In the genomic region with DNA sequence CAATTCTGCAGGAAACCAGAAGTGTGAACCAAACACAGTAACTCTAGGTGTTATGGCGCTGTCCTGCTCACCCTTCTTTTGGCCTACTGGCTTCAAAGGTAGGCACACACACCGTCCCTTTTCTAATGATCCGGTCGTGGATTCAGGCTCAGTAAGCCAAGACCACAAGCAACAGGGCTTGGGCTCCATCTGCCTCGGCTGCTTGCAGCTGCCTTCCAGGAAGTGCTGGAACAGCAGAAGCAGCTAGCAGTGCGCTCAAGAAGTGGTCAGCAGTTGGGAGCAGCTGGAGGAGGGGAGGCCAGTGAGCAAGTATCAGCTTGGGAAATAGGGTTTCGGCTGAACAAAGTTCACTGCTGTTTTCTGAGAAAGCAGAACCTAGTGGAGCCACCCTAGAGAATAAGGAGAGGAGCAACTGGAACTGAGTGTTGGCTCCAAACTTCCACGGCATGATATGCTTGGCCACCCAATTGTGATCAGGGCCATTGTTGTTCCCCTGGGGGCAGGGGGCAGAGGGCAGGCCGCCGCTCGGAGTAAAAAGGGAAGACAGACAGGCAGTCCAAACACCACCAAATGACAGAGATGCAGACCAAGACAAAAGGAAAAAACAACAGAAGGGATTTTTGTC, we compare ENCODE assay signal across 8 cellular contexts.
A peak's percentile ranks its signal among the peaks of the same experiment; 100 is the strongest.
DNase-seq lines count a peak whose midpoint lies in the region; ATAC-seq and TF ChIP-seq lines count a peak whose summit lies in the region.

No MANE protein-coding gene starts in this region.

- 48% methylated on average over 11 of the region's 11 CpGs for WGBS in right cardiac atrium

- peaks cover 45% of the 10 kb centered on the region for H3K4me1 Mint-ChIP-seq in activated CD8-positive, alpha-beta memory T cell treated with anti-CD3 and anti-CD28 coated beads, Interleukin-2, amount 10 ng/mL, durations not matched to agents 7 days and 5 days

- no peaks in the 10 kb centered on the region for H3K27me3 ChIP-seq in HL-60 (ENCODE audit: insufficient read depth, poor library complexity, severe bottlenecking)
- H3K27me3 ChIP-seq in right cardiac atrium (ENCODE audit: control insufficient read depth, insufficient read depth): no peaks in the 10 kb centered on the region

- DNase-seq in DMS53 (lab: John Stamatoyannopoulos, UW): peak; percentile 92
- DNase-seq in HL-60 (ENCODE audit: low read depth in 1 of 2, low spot score in 1 of 2): peak; percentile 76 to 98
- no peak for DNase-seq in activated CD8-positive, alpha-beta memory T cell treated with anti-CD3 and anti-CD28 coated beads, Interleukin-2, amount 10 ng/mL, durations not matched to agents 7 days and 5 days
- peak; percentile 83 to 91 (median 90) for DNase-seq in right cardiac atrium
- peak; percentile 35 for DNase-seq in stimulated activated CD8-positive, alpha-beta memory T cell treated with anti-CD3 and anti-CD28 coated beads, Interleukin-4, amount 100 ng/mL, for 48 hours
- no peak for DNase-seq in NK-92 (lab: John Stamatoyannopoulos, UW; ENCODE audit: unreplicated experiment)
- no peak for DNase-seq in inferior parietal cortex (ENCODE audit: extremely low spot score)

- H3K4me3 Mint-ChIP-seq in activated CD8-positive, alpha-beta memory T cell treated with anti-CD3 and anti-CD28 coated beads, Interleukin-2, amount 10 ng/mL, durations not matched to agents 7 days and 5 days: no peak overlapping the region

- H3K4me1 ChIP-seq in right cardiac atrium (ENCODE audit: control insufficient read depth, insufficient read depth, low read length): peaks cover 6% of the 10 kb centered on the region

- H3K36me3 Mint-ChIP-seq in activated CD8-positive, alpha-beta memory T cell treated with anti-CD3 and anti-CD28 coated beads, Interleukin-2, amount 10 ng/mL, durations not matched to agents 7 days and 5 days: peaks cover 6% of the 10 kb centered on the region

- H3K27ac ChIP-seq in HL-60 (replicated peaks): peak overlapping the region; percentile 97
- peak overlapping the region; percentile 53 for H3K27ac ChIP-seq in right cardiac atrium (ENCODE audit: low read length)

- no peaks in the 10 kb centered on the region for H3K27me3 Mint-ChIP-seq in activated CD8-positive, alpha-beta memory T cell treated with anti-CD3 and anti-CD28 coated beads, Interleukin-2, amount 10 ng/mL, durations not matched to agents 7 days and 5 days

- H3K27ac Mint-ChIP-seq in activated CD8-positive, alpha-beta memory T cell treated with anti-CD3 and anti-CD28 coated beads, Interleukin-2, amount 10 ng/mL, durations not matched to agents 7 days and 5 days: peak overlapping the region; percentile 81

- H3K4me3 ChIP-seq in HL-60 (replicated peaks; ENCODE audit: insufficient read depth, low read length) (no peak overlapping the region), right cardiac atrium (ENCODE audit: low read length) (no peak overlapping the region)

- no peaks in the 10 kb centered on the region for H3K9me3 Mint-ChIP-seq in activated CD8-positive, alpha-beta memory T cell treated with anti-CD3 and anti-CD28 coated beads, Interleukin-2, amount 10 ng/mL, durations not matched to agents 7 days and 5 days (ENCODE audit: low read depth)

- ATAC-seq in activated CD8-positive, alpha-beta memory T cell treated with anti-CD3 and anti-CD28 coated beads, Interleukin-2, amount 10 ng/mL, durations not matched to agents 7 days and 5 days: peak; percentile 71
- ATAC-seq in right cardiac atrium (peak; percentile 90 to 91), HG02852 (IDR thresholded peaks at IDR 0.05; ENCODE audit: unreplicated experiment) (no peak)

- no peaks in the 10 kb centered on the region for H3K9me3 ChIP-seq in right cardiac atrium (ENCODE audit: control insufficient read depth, low read length)

- intact Hi-C loops in right cardiac atrium (cut with DNase I): no loop called here

- no peak for TF ChIP-seq CTCF in HL-60 (IDR thresholded peaks at IDR 0.05; ENCODE audit: insufficient read depth, low read length)

- CTCF ChIA-PET in activated CD8-positive, alpha-beta memory T cell treated with anti-CD3 and anti-CD28 coated beads, Interleukin-2, amount 10 ng/mL, durations not matched to agents 7 days and 5 days (lab: Charles Lee): interaction anchor here (1.1 to 2.1 kb wide), 4 partner anchors 10 to 129 kb away, joined by 3 to 9 read pairs (median 5); no protein-coding TSS in a partner anchor

Comparison
In these comparisons a context has a peak if more than half of its experiments do, and no peak if none do; other contexts are left out.
1. DNase-seq: peak in DMS53 (single experiment), HL-60 (2 of 2), right cardiac atrium (3 of 3) and stimulated activated CD8-positive, alpha-beta memory T cell treated with anti-CD3 and anti-CD28 coated beads, Interleukin-4, amount 100 ng/mL, for 48 hours (single experiment); none in activated CD8-positive, alpha-beta memory T cell treated with anti-CD3 and anti-CD28 coated beads, Interleukin-2, amount 10 ng/mL, durations not matched to agents 7 days and 5 days (single experiment), NK-92 (single experiment) and inferior parietal cortex (single experiment).